In genomic region chr17:28357061-28357900, GRCh38 we compare ENCODE assay signal across 1 cellular context.
TF ChIP-seq lines count a peak whose summit lies in the region.

Gene POLDIP2 (minus strand): TSS chr17:28357527. CDS start chr17:28357448, 79 bp downstream.

TF ChIP-seq in HepG2, 621 proteins besides CTCF, POLR2A, EP300 and RAD21 (continued from another document):
- TF ChIP-seq ARID5B (CRISPR knock-in tag; IDR thresholded peaks at IDR 0.05) (no peak), SRSF9 (IDR thresholded peaks at IDR 0.05; ENCODE audit: borderline replicate concordance, insufficient read depth, low read depth, low read length, poor library complexity, severe bottlenecking) (no peak), ZNF563 (CRISPR knock-in tag; IDR thresholded peaks at IDR 0.05) (peak; percentile 89; the same call in 1 of the 2 replicates), STAT5B (CRISPR knock-in tag; IDR thresholded peaks at IDR 0.05) (no peak), PAXIP1 (CRISPR knock-in tag; conservative IDR thresholded peaks at IDR 0.05) (peak; percentile 57), TEAD2 (CRISPR knock-in tag; IDR thresholded peaks at IDR 0.05) (no peak), ZNF530 (CRISPR knock-in tag; IDR thresholded peaks at IDR 0.05; ENCODE audit: low read depth) (no peak), KDM3A (CRISPR knock-in tag; IDR thresholded peaks at IDR 0.05; ENCODE audit: low read depth) (peak; percentile 47; the same call in 1 of the 2 replicates), MTA1 (CRISPR knock-in tag; IDR thresholded peaks at IDR 0.05; ENCODE audit: borderline replicate concordance) (no peak), NCOA1 (CRISPR knock-in tag; IDR thresholded peaks at IDR 0.05) (peak; percentile 60; the same call in 1 of the 2 replicates), ZNF678 (CRISPR knock-in tag; IDR thresholded peaks at IDR 0.05) (no peak), YEATS4 (CRISPR knock-in tag; IDR thresholded peaks at IDR 0.05; ENCODE audit: borderline replicate concordance) (peak; percentile 89), NFYB (CRISPR knock-in tag; IDR thresholded peaks at IDR 0.05) (0 out of 2 replicates have a peak, but pooled peaks have one; percentile 34), ZNF674 (CRISPR knock-in tag; IDR thresholded peaks at IDR 0.05; ENCODE audit: low read depth) (no peak), ZKSCAN8 (CRISPR knock-in tag; IDR thresholded peaks at IDR 0.05; ENCODE audit: borderline replicate concordance) (no peak; the same call in 1 of the 2 replicates), TMF1 (CRISPR knock-in tag; IDR thresholded peaks at IDR 0.05; ENCODE audit: low read depth) (peak; percentile 93; the same call in 1 of the 2 replicates), POLR2AphosphoS5 (IDR thresholded peaks at IDR 0.05; ENCODE audit: low read depth, low read length) (peak; percentile 66), ZNF136 (CRISPR knock-in tag; IDR thresholded peaks at IDR 0.05; ENCODE audit: low read depth) (no peak), ZNF775 (CRISPR knock-in tag; IDR thresholded peaks at IDR 0.05; ENCODE audit: borderline replicate concordance) (no peak), NCOR1 (IDR thresholded peaks at IDR 0.05; ENCODE audit: borderline replicate concordance, low read length) (no peak; the same call in 1 of the 2 replicates), TCF7 (IDR thresholded peaks at IDR 0.05; ENCODE audit: low read depth) (no peak), SNAPC2 (CRISPR knock-in tag; IDR thresholded peaks at IDR 0.05) (peak; percentile 92), RFX1 (IDR thresholded peaks at IDR 0.05) (no peak), ZNF703 (CRISPR knock-in tag; IDR thresholded peaks at IDR 0.05; ENCODE audit: borderline replicate concordance) (no peak), FOXJ3 (CRISPR knock-in tag; IDR thresholded peaks at IDR 0.05; ENCODE audit: borderline replicate concordance) (peak; percentile 20; the same call in 1 of the 2 replicates), HNRNPH1 (optimal IDR thresholded peaks at IDR 0.05; ENCODE audit: low read depth, low read length) (no peak), SIN3B (IDR thresholded peaks at IDR 0.05; ENCODE audit: low read length) (peak; percentile 95), ZNF75D (CRISPR knock-in tag; IDR thresholded peaks at IDR 0.05; ENCODE audit: borderline replicate concordance) (no peak), ZFP37 (CRISPR knock-in tag; IDR thresholded peaks at IDR 0.05; ENCODE audit: borderline replicate concordance) (no peak), ZBTB8A (CRISPR knock-in tag; IDR thresholded peaks at IDR 0.05; ENCODE audit: borderline replicate concordance, low read depth) (no peak), ZNF891 (CRISPR knock-in tag; IDR thresholded peaks at IDR 0.05) (no peak; the same call in 1 of the 2 replicates), ARNT2 (CRISPR knock-in tag; IDR thresholded peaks at IDR 0.05; ENCODE audit: low read depth) (peak; percentile 82; the same call in 1 of the 2 replicates), ZNF749 (CRISPR knock-in tag; IDR thresholded peaks at IDR 0.05; ENCODE audit: borderline replicate concordance) (0 out of 2 replicates have a peak, but pooled peaks have one; percentile 73), ZSCAN22 (CRISPR knock-in tag; IDR thresholded peaks at IDR 0.05) (0 out of 2 replicates have a peak, but pooled peaks have one; percentile 23), SMYD3 (CRISPR knock-in tag; IDR thresholded peaks at IDR 0.05) (peak; percentile 92), ARNT (IDR thresholded peaks at IDR 0.05) (no peak), TP53 (CRISPR knock-in tag; conservative IDR thresholded peaks at IDR 0.05) (0 out of 2 replicates have a peak, but pooled peaks have one; percentile 58), ZNF619 (CRISPR knock-in tag; IDR thresholded peaks at IDR 0.05) (no peak), ZNF296 (CRISPR knock-in tag; conservative IDR thresholded peaks at IDR 0.05) (no peak), KLF9 (CRISPR knock-in tag; IDR thresholded peaks at IDR 0.05; ENCODE audit: low read depth) (no peak), ERF (CRISPR knock-in tag; IDR thresholded peaks at IDR 0.05) (peak; percentile 82), MBNL3 (CRISPR knock-in tag; conservative IDR thresholded peaks at IDR 0.05) (no peak), ZNF24 (IDR thresholded peaks at IDR 0.05) (no peak), ZBTB44 (CRISPR knock-in tag; IDR thresholded peaks at IDR 0.05) (no peak), ZSCAN29 (CRISPR knock-in tag; conservative IDR thresholded peaks at IDR 0.05) (peak; percentile 38; the same call in 1 of the 2 replicates)
- TF ChIP-seq, protein P1, sequence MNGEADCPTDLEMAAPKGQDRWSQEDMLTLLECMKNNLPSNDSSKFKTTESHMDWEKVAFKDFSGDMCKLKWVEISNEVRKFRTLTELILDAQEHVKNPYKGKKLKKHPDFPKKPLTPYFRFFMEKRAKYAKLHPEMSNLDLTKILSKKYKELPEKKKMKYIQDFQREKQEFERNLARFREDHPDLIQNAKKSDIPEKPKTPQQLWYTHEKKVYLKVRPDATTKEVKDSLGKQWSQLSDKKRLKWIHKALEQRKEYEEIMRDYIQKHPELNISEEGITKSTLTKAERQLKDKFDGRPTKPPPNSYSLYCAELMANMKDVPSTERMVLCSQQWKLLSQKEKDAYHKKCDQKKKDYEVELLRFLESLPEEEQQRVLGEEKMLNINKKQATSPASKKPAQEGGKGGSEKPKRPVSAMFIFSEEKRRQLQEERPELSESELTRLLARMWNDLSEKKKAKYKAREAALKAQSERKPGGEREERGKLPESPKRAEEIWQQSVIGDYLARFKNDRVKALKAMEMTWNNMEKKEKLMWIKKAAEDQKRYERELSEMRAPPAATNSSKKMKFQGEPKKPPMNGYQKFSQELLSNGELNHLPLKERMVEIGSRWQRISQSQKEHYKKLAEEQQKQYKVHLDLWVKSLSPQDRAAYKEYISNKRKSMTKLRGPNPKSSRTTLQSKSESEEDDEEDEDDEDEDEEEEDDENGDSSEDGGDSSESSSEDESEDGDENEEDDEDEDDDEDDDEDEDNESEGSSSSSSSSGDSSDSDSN (CRISPR knock-in tag; IDR thresholded peaks at IDR 0.05), result peak; percentile 70
- TF ChIP-seq, protein P2, sequence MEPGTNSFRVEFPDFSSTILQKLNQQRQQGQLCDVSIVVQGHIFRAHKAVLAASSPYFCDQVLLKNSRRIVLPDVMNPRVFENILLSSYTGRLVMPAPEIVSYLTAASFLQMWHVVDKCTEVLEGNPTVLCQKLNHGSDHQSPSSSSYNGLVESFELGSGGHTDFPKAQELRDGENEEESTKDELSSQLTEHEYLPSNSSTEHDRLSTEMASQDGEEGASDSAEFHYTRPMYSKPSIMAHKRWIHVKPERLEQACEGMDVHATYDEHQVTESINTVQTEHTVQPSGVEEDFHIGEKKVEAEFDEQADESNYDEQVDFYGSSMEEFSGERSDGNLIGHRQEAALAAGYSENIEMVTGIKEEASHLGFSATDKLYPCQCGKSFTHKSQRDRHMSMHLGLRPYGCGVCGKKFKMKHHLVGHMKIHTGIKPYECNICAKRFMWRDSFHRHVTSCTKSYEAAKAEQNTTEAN (CRISPR knock-in tag; conservative IDR thresholded peaks at IDR 0.05), result peak; percentile 25; the same call in 1 of the 2 replicates
- TF ChIP-seq, protein P3, sequence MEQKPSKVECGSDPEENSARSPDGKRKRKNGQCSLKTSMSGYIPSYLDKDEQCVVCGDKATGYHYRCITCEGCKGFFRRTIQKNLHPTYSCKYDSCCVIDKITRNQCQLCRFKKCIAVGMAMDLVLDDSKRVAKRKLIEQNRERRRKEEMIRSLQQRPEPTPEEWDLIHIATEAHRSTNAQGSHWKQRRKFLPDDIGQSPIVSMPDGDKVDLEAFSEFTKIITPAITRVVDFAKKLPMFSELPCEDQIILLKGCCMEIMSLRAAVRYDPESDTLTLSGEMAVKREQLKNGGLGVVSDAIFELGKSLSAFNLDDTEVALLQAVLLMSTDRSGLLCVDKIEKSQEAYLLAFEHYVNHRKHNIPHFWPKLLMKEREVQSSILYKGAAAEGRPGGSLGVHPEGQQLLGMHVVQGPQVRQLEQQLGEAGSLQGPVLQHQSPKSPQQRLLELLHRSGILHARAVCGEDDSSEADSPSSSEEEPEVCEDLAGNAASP (CRISPR knock-in tag; IDR thresholded peaks at IDR 0.05; ENCODE audit: borderline replicate concordance), result peak; percentile 64
- TF ChIP-seq, protein P4, sequence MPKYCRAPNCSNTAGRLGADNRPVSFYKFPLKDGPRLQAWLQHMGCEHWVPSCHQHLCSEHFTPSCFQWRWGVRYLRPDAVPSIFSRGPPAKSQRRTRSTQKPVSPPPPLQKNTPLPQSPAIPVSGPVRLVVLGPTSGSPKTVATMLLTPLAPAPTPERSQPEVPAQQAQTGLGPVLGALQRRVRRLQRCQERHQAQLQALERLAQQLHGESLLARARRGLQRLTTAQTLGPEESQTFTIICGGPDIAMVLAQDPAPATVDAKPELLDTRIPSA (CRISPR knock-in tag; IDR thresholded peaks at IDR 0.05; ENCODE audit: borderline replicate concordance), result no peak
